Comparison of ENCODE assay signal across 16 cellular contexts in the genomic region with DNA sequence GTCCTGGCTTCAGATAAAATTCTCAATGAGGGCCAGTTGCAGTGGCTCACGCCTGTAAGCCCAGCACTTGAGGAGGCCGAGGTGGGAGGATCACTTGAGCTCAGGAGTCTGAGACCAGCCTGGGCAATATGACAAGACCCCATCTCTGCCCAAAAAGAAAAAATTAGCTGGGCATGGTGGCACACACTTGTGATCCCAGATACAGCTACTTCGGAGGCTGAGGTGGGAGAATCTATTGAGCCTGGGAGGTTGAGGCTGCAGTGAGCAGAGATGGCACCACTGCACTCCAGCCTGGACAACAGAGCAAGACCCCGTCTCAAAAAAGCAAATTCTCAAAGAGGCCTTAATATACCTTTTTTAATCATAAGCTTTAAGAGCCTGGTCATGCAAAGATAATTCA.
DNase-seq lines count a peak whose midpoint lies in the region; ATAC-seq, FAIRE-seq and TF ChIP-seq lines count a peak whose summit lies in the region.
"Had no signal": no experiment of that assay in that cellular context is flagged by ENCODE, and none has a peak within 500 bp of the region (broad histone marks: within the 10 kb centered on the region; RNA-seq: fewer than 3 reads in every experiment).

No MANE protein-coding gene starts in this region.

- no peak overlapping the region for H2AFZ ChIP-seq in HepG2 (ENCODE audit: low read length)

- H3K9me3 ChIP-seq in HepG2 (ENCODE audit: low read length), result no peaks in the 10 kb centered on the region
- no peaks in the 10 kb centered on the region for H3K9me3 ChIP-seq in right lobe of liver
- H3K9me3 ChIP-seq in sigmoid colon, result no peaks in the 10 kb centered on the region
- H3K9me3 ChIP-seq in thyroid gland, result no peaks in the 10 kb centered on the region

- H3K4me1 Mint-ChIP-seq in activated T-helper 17 cell treated with anti-CD3 and anti-CD28 coated beads, Interleukin-2, amount 50 U/mL, for 72 hours, result peaks cover 2% of the 10 kb centered on the region

- intact Hi-C loops in HepG2 (cut with micrococcal nuclease; ENCODE audit: unreplicated experiment), result no loop called here
- intact Hi-C loops in right lobe of liver (cut with DNase I), result no loop called here
- intact Hi-C loops in sigmoid colon (cut with DNase I), result no loop called here
- intact Hi-C loops in thyroid gland (cut with DNase I), result no loop called here

- TF ChIP-seq POLR2A in HepG2 (IDR thresholded peaks at IDR 0.05; ENCODE audit: insufficient read depth in 1 of 2, low read depth in 2 of 2, low read length in 2 of 2), result no peak
- no peak for TF ChIP-seq POLR2A in right lobe of liver (IDR thresholded peaks at IDR 0.05)
- TF ChIP-seq POLR2A in sigmoid colon (IDR thresholded peaks at IDR 0.05), result no peak
- no peak for TF ChIP-seq POLR2A in thyroid gland (IDR thresholded peaks at IDR 0.05)

- no peaks in the 10 kb centered on the region for H3K9me3 Mint-ChIP-seq in activated T-helper 17 cell treated with anti-CD3 and anti-CD28 coated beads, Interleukin-2, amount 50 U/mL, for 72 hours
- H3K9me3 Mint-ChIP-seq: CD4-positive, alpha-beta T cell had no signal

- TF ChIP-seq RAD21 in HepG2 (CRISPR knock-in tag; IDR thresholded peaks at IDR 0.05), result no peak

- no peak overlapping the region for H3K4me3 Mint-ChIP-seq in activated T-helper 17 cell treated with anti-CD3 and anti-CD28 coated beads, Interleukin-2, amount 50 U/mL, for 72 hours
- H3K4me3 Mint-ChIP-seq: CD4-positive, alpha-beta T cell had no signal

- peaks cover 6% of the 10 kb centered on the region for H3K79me2 ChIP-seq in HepG2 (ENCODE audit: insufficient read depth, low read length)

- H3K36me3 Mint-ChIP-seq in activated T-helper 17 cell treated with anti-CD3 and anti-CD28 coated beads, Interleukin-2, amount 50 U/mL, for 72 hours (ENCODE audit: low read depth), result no peaks in the 10 kb centered on the region

- peak overlapping the region; percentile 32 for H3K27ac Mint-ChIP-seq in activated T-helper 17 cell treated with anti-CD3 and anti-CD28 coated beads, Interleukin-2, amount 50 U/mL, for 72 hours
- H3K27ac Mint-ChIP-seq: CD4-positive, alpha-beta T cell had no signal

- CTCF ChIA-PET in HepG2 (lab: Yijun Ruan, JAX; ENCODE audit: low intra/inter-chr PET ratio, low total read pairs), result no interaction called here

- ATAC-seq in HepG2 (no peak), right lobe of liver (no peak)
- no peak for ATAC-seq in activated T-helper 17 cell treated with anti-CD3 and anti-CD28 coated beads, Interleukin-2, amount 50 U/mL, for 72 hours (replicated peaks)

- H3K27me3 ChIP-seq in HepG2 (ENCODE audit: control insufficient read depth in 1 of 2, insufficient read depth in 2 of 2, low read length in 2 of 2), result no peaks in the 10 kb centered on the region; a peak in 1 of 5 replicates
- H3K27me3 ChIP-seq in right lobe of liver, result no peaks in the 10 kb centered on the region
- H3K27me3 ChIP-seq in sigmoid colon, result no peaks in the 10 kb centered on the region
- no peaks in the 10 kb centered on the region for H3K27me3 ChIP-seq in thyroid gland

- no peak for TF ChIP-seq EP300 in HepG2 (IDR thresholded peaks at IDR 0.05; ENCODE audit: low read depth in 2 of 2, low read length in 2 of 2)
- no peak for TF ChIP-seq EP300 in HepG2 (CRISPR knock-in tag; IDR thresholded peaks at IDR 0.05; ENCODE audit: borderline replicate concordance)
- TF ChIP-seq EP300 in sigmoid colon (IDR thresholded peaks at IDR 0.05), result no peak

- in situ Hi-C loops in HepG2 (cut with HindIII; ENCODE audit: extremely low pct_ligation_motif_present, low pct_unique_long_range_greater_than_20kb), result no loop called here

- POLR2A ChIA-PET in HepG2 (lab: Yijun Ruan, JAX), result no interaction called here

- H3K27ac ChIP-seq in HepG2 (ENCODE audit: extremely low read length, insufficient read depth, low read length) (no peak overlapping the region), right lobe of liver (no peak overlapping the region), sigmoid colon (peak overlapping the region in 3 of 4 donors; percentile 51 to 93 (median 71)), thyroid gland (no peak overlapping the region)

- TF ChIP-seq CTCF in HepG2 (CRISPR knock-in tag; IDR thresholded peaks at IDR 0.05) (no peak), right lobe of liver (IDR thresholded peaks at IDR 0.05) (no peak), sigmoid colon (IDR thresholded peaks at IDR 0.05) (no peak), thyroid gland (IDR thresholded peaks at IDR 0.05) (no peak)

- H3K4me3 ChIP-seq in HepG2 (replicated peaks in 1 of 3; ENCODE audit: insufficient read depth in 1 of 3, low read depth in 2 of 3, low read length in 3 of 3) (no peak overlapping the region), right lobe of liver (no peak overlapping the region), sigmoid colon (no peak overlapping the region), thyroid gland (replicated peaks in 1 of 3) (no peak overlapping the region)

- FAIRE-seq in HepG2 (lab: Jason Lieb, UNC), result no peak
- FAIRE-seq: G401.6, GM12891 had no signal

- DNase-seq in HepG2 (ENCODE audit: low spot score), result no peak
- DNase-seq in right lobe of liver, result no peak
- DNase-seq in sigmoid colon, result no peak
- DNase-seq in thyroid gland, result no peak
- DNase-seq in NCI-H1417 treated with DMSO at 0.1 percent for 48 hours (lab: John Stamatoyannopoulos, UW), result no peak
- DNase-seq in NCI-H2227 treated with DMSO at 0.1 percent for 48 hours (lab: John Stamatoyannopoulos, UW), result no peak
- DNase-seq: ACHN; C1 segment of cervical spinal cord; CD4-positive, alpha-beta T cell; DMS79; EL; HCEC 1CT; KBM-7 had no signal

- BruUV-seq in HepG2 (replicated peaks; lab: Mats Ljungman, UMichigan), result no TSS peak

- no peak overlapping the region for H3K9ac ChIP-seq in HepG2 (ENCODE audit: insufficient read depth, low read depth, low read length)

- 90% methylated on average over 4 of the region's 4 CpGs for WGBS in HepG2 (ENCODE audit: low lambda C conversion rate)
- WGBS in right lobe of liver (ENCODE audit: insufficient coverage, low coverage, low lambda C conversion rate, missing lambda C conversion rate), result 100% methylated on average over 3 of the region's 4 CpGs
- 98% methylated on average over 4 of the region's 4 CpGs for WGBS in sigmoid colon, 2 donors
- 98 to 100% methylated on average over 4 of the region's 4 CpGs for WGBS in thyroid gland, 2 donors

- no peaks in the 10 kb centered on the region for H4K20me1 ChIP-seq in HepG2 (ENCODE audit: insufficient read depth, low read length)

- H3K4me2 ChIP-seq in HepG2 (ENCODE audit: low read depth, low read length), result no peak overlapping the region

- H3K36me3 ChIP-seq in HepG2 (replicated peaks in 1 of 2; ENCODE audit: control insufficient read depth in 1 of 2, insufficient read depth in 2 of 2, low read length in 2 of 2), result peaks cover 1 to 8% of the 10 kb centered on the region in 2 experiments; a peak in 1 of 5 replicates
- H3K36me3 ChIP-seq in right lobe of liver, result no peaks in the 10 kb centered on the region
- no peaks in the 10 kb centered on the region for H3K36me3 ChIP-seq in sigmoid colon
- no peaks in the 10 kb centered on the region for H3K36me3 ChIP-seq in thyroid gland

- H3K27me3 Mint-ChIP-seq in activated T-helper 17 cell treated with anti-CD3 and anti-CD28 coated beads, Interleukin-2, amount 50 U/mL, for 72 hours, result no peaks in the 10 kb centered on the region
- H3K27me3 Mint-ChIP-seq: CD4-positive, alpha-beta T cell had no signal

- H3K4me1 ChIP-seq in HepG2 (ENCODE audit: insufficient read depth, low read length) (no peaks in the 10 kb centered on the region), right lobe of liver (peaks cover 0 to 4% (median 0%) of the 10 kb centered on the region in 4 donors), sigmoid colon (peaks cover 0 to 66% (median 54%) of the 10 kb centered on the region in 4 donors), thyroid gland (peaks cover 0 to 3% of the 10 kb centered on the region in 2 donors)

TF ChIP-seq in HepG2, 621 proteins besides CTCF, POLR2A, EP300 and RAD21:
- 0 out of 2 replicates have a peak, but pooled peaks have one; percentile 39 for TF ChIP-seq ZNF121 (CRISPR knock-in tag; IDR thresholded peaks at IDR 0.05)
- TF ChIP-seq ZZZ3 (CRISPR knock-in tag; IDR thresholded peaks at IDR 0.05; ENCODE audit: borderline replicate concordance), result no peak
TF ChIP-seq in HepG2: peak in this region for 1.

Comparison
In these comparisons a context has a peak if more than half of its experiments do, and no peak if none do; other contexts are left out.
1. H3K27ac ChIP-seq: peak in sigmoid colon (3 of 4); none in HepG2 (single experiment), right lobe of liver (0 of 3) and thyroid gland (0 of 3).